10 cellular contexts compared by ENCODE assay signal in the genomic region with DNA sequence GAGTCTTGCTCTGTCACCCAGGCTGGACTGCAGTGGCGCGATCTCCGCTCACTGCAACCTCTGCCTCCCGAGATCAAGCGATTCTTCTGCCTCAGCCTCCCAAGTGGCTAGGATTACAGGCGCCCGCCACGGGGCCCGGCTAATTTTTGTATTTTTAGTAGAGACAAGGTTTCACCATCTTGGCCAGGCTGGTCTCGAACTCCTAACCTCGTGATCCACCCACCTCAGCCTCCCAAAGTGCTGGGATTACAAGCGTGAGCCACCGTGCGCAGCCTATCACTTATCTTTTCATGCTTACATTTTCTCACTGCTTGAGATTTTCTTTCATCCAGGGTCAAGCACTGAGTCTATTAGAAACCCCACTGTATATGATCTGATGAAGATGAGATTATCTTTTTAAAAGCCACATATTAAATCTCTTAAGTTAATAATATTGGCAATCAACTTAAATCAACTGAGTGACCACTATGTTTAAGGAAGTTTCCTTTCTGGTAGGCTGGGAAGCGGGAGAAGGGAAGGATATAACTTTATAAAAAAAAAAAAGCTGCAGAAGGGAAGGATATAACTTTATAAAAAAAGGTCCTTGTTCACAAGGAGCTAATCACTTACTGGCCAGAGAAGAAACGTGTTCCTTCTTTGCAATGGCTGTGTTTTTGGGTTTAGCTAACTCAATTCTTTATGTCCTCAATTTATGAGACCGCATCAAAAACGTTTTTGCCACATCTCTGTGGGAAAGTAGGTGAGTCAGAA. TPM values are rescaled to one million over a fixed set of nuclear protein-coding genes. Genes with fewer than 3 reads are reported as not detected.
DNase-seq lines count a peak whose midpoint lies in the region; ATAC-seq and TF ChIP-seq lines count a peak whose summit lies in the region.
"Had no signal": no experiment of that assay in that cellular context is flagged by ENCODE, and none has a peak within 500 bp of the region (broad histone marks: within the 10 kb centered on the region; RNA-seq: fewer than 3 reads in every experiment).

No MANE protein-coding gene starts in this region.

- H3K9me3 Mint-ChIP-seq in activated naive CD8-positive, alpha-beta T cell treated with anti-CD3 and anti-CD28 coated beads for 36 hours = no peaks in the 10 kb centered on the region
- H3K9me3 Mint-ChIP-seq in mesothelial cell of epicardium = no peaks in the 10 kb centered on the region

- peaks cover 20% of the 10 kb centered on the region for H3K4me1 Mint-ChIP-seq in activated naive CD8-positive, alpha-beta T cell treated with anti-CD3 and anti-CD28 coated beads for 36 hours
- peaks cover 22% of the 10 kb centered on the region for H3K4me1 Mint-ChIP-seq in mesothelial cell of epicardium

- H3K4me1 ChIP-seq in right cardiac atrium (ENCODE audit: control insufficient read depth, insufficient read depth, low read length) = no peaks in the 10 kb centered on the region

- H3K9me3 ChIP-seq in right cardiac atrium (ENCODE audit: control insufficient read depth, low read length) = no peaks in the 10 kb centered on the region
- H3K9me3 ChIP-seq: right atrium auricular region had no signal

- no peaks in the 10 kb centered on the region for H3K27me3 Mint-ChIP-seq in activated naive CD8-positive, alpha-beta T cell treated with anti-CD3 and anti-CD28 coated beads for 36 hours
- no peaks in the 10 kb centered on the region for H3K27me3 Mint-ChIP-seq in mesothelial cell of epicardium (ENCODE audit: low read depth)

- DNase-seq in right cardiac atrium (no peak), cardiac septum (ENCODE audit: low spot score) (no peak), mesothelial cell of epicardium (ENCODE audit: low spot score in 2 of 2, unreplicated experiment in 2 of 2) (no peak), kidney glomerular epithelial cell (lab: John Stamatoyannopoulos, UW) (no peak)
- DNase-seq in activated naive CD8-positive, alpha-beta T cell treated with anti-CD3 and anti-CD28 coated beads for 36 hours = no peak
- DNase-seq: activated CD4-positive, alpha-beta T cell treated with anti-CD3 and anti-CD28 coated beads, Interleukin-2, amount 50 U/mL, for 1 hour had no signal

- H3K4me3 Mint-ChIP-seq in activated naive CD8-positive, alpha-beta T cell treated with anti-CD3 and anti-CD28 coated beads for 36 hours = peak overlapping the region; percentile 93
- H3K4me3 Mint-ChIP-seq in mesothelial cell of epicardium = peak overlapping the region; percentile 89

- H3K27ac ChIP-seq in right cardiac atrium (ENCODE audit: low read length) = no peak overlapping the region

- WGBS in right cardiac atrium = 86% methylated on average over 18 of the region's 18 CpGs

- H3K4me3 ChIP-seq in right cardiac atrium (ENCODE audit: low read length) = peak overlapping the region; percentile 74

- no peak for TF ChIP-seq CTCF in mesothelial cell of epicardium (IDR thresholded peaks at IDR 0.05; ENCODE audit: unreplicated experiment)

- H3K27me3 ChIP-seq in right cardiac atrium (ENCODE audit: control insufficient read depth, insufficient read depth) = no peaks in the 10 kb centered on the region
- H3K27me3 ChIP-seq: right atrium auricular region had no signal

- peaks cover 29% of the 10 kb centered on the region for H3K36me3 Mint-ChIP-seq in activated naive CD8-positive, alpha-beta T cell treated with anti-CD3 and anti-CD28 coated beads for 36 hours
- peaks cover 4% of the 10 kb centered on the region for H3K36me3 Mint-ChIP-seq in mesothelial cell of epicardium

- ATAC-seq in right cardiac atrium (no peak), HG02763 (IDR thresholded peaks at IDR 0.05; ENCODE audit: unreplicated experiment) (no peak), GM19395 (IDR thresholded peaks at IDR 0.05; ENCODE audit: unreplicated experiment) (no peak), HG03521 (IDR thresholded peaks at IDR 0.05; ENCODE audit: unreplicated experiment) (no peak)

- intact Hi-C loops in right cardiac atrium (cut with DNase I) (loop anchor here in 1 of 4 donors (1.0 kb wide), 1 partner anchor 60 kb away; the partner anchor contains the start of gene SLC35E3), cardiac septum (cut with DNase I) (loop anchor here (5.0 kb wide), 1 partner anchor 194 kb away; the partner anchor contains the start of gene RAP1B)

- H3K27ac Mint-ChIP-seq in activated naive CD8-positive, alpha-beta T cell treated with anti-CD3 and anti-CD28 coated beads for 36 hours = peak overlapping the region; percentile 98
- H3K27ac Mint-ChIP-seq in mesothelial cell of epicardium = no peak overlapping the region

RNA-seq across cellular contexts. Expression of gene MDM2, which starts 1.3 kb away (rescaled TPM):
- total RNA-seq in right cardiac atrium (10 to 100 TPM; 44.6 to 60.8 (median 48.8) TPM), cardiac septum (47.9 TPM), mesothelial cell of epicardium (181 to 182 TPM (median 181 TPM) in 3 replicates)
- polyA plus RNA-seq in right cardiac atrium = 19.6 TPM
- 100 to 1,000 TPM; 152 to 158 TPM for total RNA-seq in activated naive CD8-positive, alpha-beta T cell treated with anti-CD3 and anti-CD28 coated beads for 36 hours
